Comparison of ENCODE assay signal across 25 cellular contexts in genomic region chr7:44814956-44815355, GRCh38. TPM values are rescaled to one million over a fixed set of nuclear protein-coding genes. Genes with fewer than 3 reads are reported as not detected.
DNase-seq lines count a peak whose midpoint lies in the region; ATAC-seq, FAIRE-seq and TF ChIP-seq lines count a peak whose summit lies in the region.
"Had no signal": no experiment of that assay in that cellular context is flagged by ENCODE, and none has a peak within 500 bp of the region (broad histone marks: within the 10 kb centered on the region; RNA-seq: fewer than 3 reads in every experiment).

No MANE protein-coding gene starts in this region.

- CTCF ChIA-PET in K562 (lab: Yijun Ruan, JAX; ENCODE audit: low intra/inter-chr PET ratio): interaction anchor here (0.6 to 0.7 kb wide), 2 partner anchors 106 to 150 kb away, joined by 3 to 4 read pairs; no protein-coding TSS in a partner anchor

- H3K4me2 ChIP-seq in DND-41 (ENCODE audit: insufficient read depth, low read length) (no peak overlapping the region), K562 (ENCODE audit: insufficient read depth, low read length) (no peak overlapping the region)

- WGBS in K562 (ENCODE audit: insufficient coverage, low coverage, missing lambda C conversion rate): 34% methylated on average over 3 of the region's 3 CpGs

- TF ChIP-seq CTCF in D721Med (IDR thresholded peaks at IDR 0.05; ENCODE audit: insufficient read depth, missing control alignments) (peak; percentile 8), DND-41 (IDR thresholded peaks at IDR 0.05; ENCODE audit: borderline replicate concordance, extremely low read depth, low read length, poor library complexity, severe bottlenecking) (peak; percentile 30), NB4 (IDR thresholded peaks at IDR 0.05; ENCODE audit: low read depth, low read length) (peak; percentile 25), K562 (IDR thresholded peaks at IDR 0.05 in 2 of 3, conservative IDR thresholded peaks at IDR 0.05 in 1 of 3; ENCODE audit: insufficient read depth in 2 of 3, low read depth in 1 of 3, low read length in 3 of 3) (peak; percentile 20 to 38 (median 33); a peak in 3 of 6 replicates)

- in situ Hi-C loops in K562 (cut with MboI): no loop called here

- H3K36me3 ChIP-seq in DND-41 (ENCODE audit: insufficient read depth, low read length) (no peaks in the 10 kb centered on the region), K562 (ENCODE audit: control insufficient read depth, insufficient read depth, low read length) (no peaks in the 10 kb centered on the region)
- H3K36me3 ChIP-seq: HAP-1, prostate gland, SJSA1 had no signal

- H3K27ac ChIP-seq in DND-41 (ENCODE audit: low read length): no peak overlapping the region
- no peak overlapping the region for H3K27ac ChIP-seq in K562 (ENCODE audit: extremely low read depth, low read depth, low read length)
- H3K27ac ChIP-seq: prostate gland, SJSA1 had no signal

- H4K20me1 ChIP-seq in DND-41 (ENCODE audit: insufficient read depth, low read length): no peaks in the 10 kb centered on the region
- H4K20me1 ChIP-seq in K562 (replicated peaks; ENCODE audit: control insufficient read depth, insufficient read depth, low read length): no peaks in the 10 kb centered on the region

- intact Hi-C loops in K562 (cut with micrococcal nuclease): loop anchor here (1.0 kb wide), 1 partner anchor 106 kb away; no protein-coding TSS in a partner anchor

- TF ChIP-seq RAD21 in K562 (CRISPR knock-in tag; conservative IDR thresholded peaks at IDR 0.05 in 1 of 2, IDR thresholded peaks at IDR 0.05 in 1 of 2): peak in 1 of 2 experiments; percentile 62; a peak in 3 of 4 replicates

- no peak overlapping the region for H2AFZ ChIP-seq in DND-41 (ENCODE audit: low read depth, low read length)
- no peak overlapping the region for H2AFZ ChIP-seq in K562 (ENCODE audit: low read depth, low read length)

- no peaks in the 10 kb centered on the region for H3K79me2 ChIP-seq in DND-41 (ENCODE audit: insufficient read depth, low read length)
- H3K79me2 ChIP-seq in K562 (ENCODE audit: control insufficient read depth, insufficient read depth, low read length): no peaks in the 10 kb centered on the region

- H3K9me3 ChIP-seq in DND-41 (ENCODE audit: insufficient read depth, low read length, severe bottlenecking) (no peaks in the 10 kb centered on the region), K562 (replicated peaks; ENCODE audit: control insufficient read depth, insufficient read depth, low read depth, low read length) (no peaks in the 10 kb centered on the region)
- H3K9me3 ChIP-seq: HAP-1, prostate gland, SJSA1 had no signal

- H3K27me3 ChIP-seq in DND-41 (ENCODE audit: insufficient read depth, low read length, poor library complexity) (no peaks in the 10 kb centered on the region), K562 (ENCODE audit: control insufficient read depth in 2 of 2, insufficient read depth in 2 of 2, low read length in 2 of 2) (no peaks in the 10 kb centered on the region)
- H3K27me3 ChIP-seq: SJSA1 had no signal

- no peak for TF ChIP-seq EP300 in K562 (IDR thresholded peaks at IDR 0.05; ENCODE audit: low read length)

- FAIRE-seq in D721Med (lab: Jason Lieb, UNC) (no peak), K562 (lab: Jason Lieb, UNC) (no peak)
- FAIRE-seq: GM18507, HTR-8/SVneo had no signal

- BruUV-seq in K562 (replicated peaks; lab: Mats Ljungman, UMichigan): no TSS peak

- ATAC-seq in DND-41 (ENCODE audit: insufficient read depth, low read depth) (0 out of 3 replicates have a peak, but pooled peaks have one; percentile 39), K562 (peak; percentile 75), HG02763 (IDR thresholded peaks at IDR 0.05; ENCODE audit: unreplicated experiment) (no peak), HG02885 (IDR thresholded peaks at IDR 0.05; ENCODE audit: poor library complexity, unreplicated experiment) (no peak)
- ATAC-seq: naive thymus-derived CD8-positive, alpha-beta T cell; stimulated activated naive B cell treated with anti-CD40 and anti-IgM and Interleukin-4, amounts not matched to agents 10 μg/mL and 1 μg/mL and 100 μg/mL, for 72 hours had no signal

- POLR2A ChIA-PET in K562 (lab: Yijun Ruan, JAX): no interaction called here

- H3K9me1 ChIP-seq in K562 (ENCODE audit: control insufficient read depth, insufficient read depth, low read length): no peaks in the 10 kb centered on the region

- H3K9ac ChIP-seq in DND-41 (ENCODE audit: low read depth, low read length) (no peak overlapping the region), K562 (ENCODE audit: insufficient read depth in 1 of 2, low read depth in 2 of 2, low read length in 2 of 2) (no peak overlapping the region)

- no peak overlapping the region for H3K4me3 ChIP-seq in DND-41 (ENCODE audit: low read depth in 1 of 2, low read length in 2 of 2)
- no peak overlapping the region for H3K4me3 ChIP-seq in NB4 (ENCODE audit: low read depth, low read length)
- H3K4me3 ChIP-seq in K562: no peak overlapping the region
- H3K4me3 ChIP-seq: HAP-1, prostate gland, SJSA1 had no signal

- DNase-seq in D721Med (ENCODE audit: insufficient read length, low spot score): no peak
- no peak for DNase-seq in DND-41
- DNase-seq in NB4 (ENCODE audit: low read depth): peak; percentile 51
- peak in 1 of 4 experiments; percentile 49 for DNase-seq in K562 (ENCODE audit: extremely low read depth in 1 of 4, low spot score in 3 of 4)
- no peak for DNase-seq in cerebellar nuclear complex (lab: John Stamatoyannopoulos, UW)
- DNase-seq: activated CD4-positive, alpha-beta memory T cell treated with anti-CD3 and anti-CD28 coated beads, Interleukin-2, amount 10 ng/mL, durations not matched to agents 7 days and 5 days; activated CD4-positive, CD25-positive, alpha-beta regulatory T cell treated with anti-CD3 and anti-CD28 coated beads, Interleukin-2, amount 50 U/mL, for 72 hours; activated CD8-positive, alpha-beta memory T cell treated with anti-CD3 and anti-CD28 coated beads, Interleukin-2, amount 50 U/mL, for 48 hours; activated gamma-delta T cell; GF-D8; glutamatergic neuron; naive thymus-derived CD8-positive, alpha-beta T cell; NCI-H1092 treated with DMSO at 0.1 percent for 48 hours; NCI-H187 treated with DMSO at 0.1 percent for 48 hours; NCI-H526; nucleus accumbens; RPMI8226; stimulated activated naive B cell treated with anti-CD40 and anti-IgM and Interleukin-4, amounts not matched to agents 10 μg/mL and 1 μg/mL and 100 μg/mL, for 72 hours had no signal

- no peaks in the 10 kb centered on the region for H3K4me1 ChIP-seq in DND-41 (ENCODE audit: insufficient read depth, low read length)
- H3K4me1 ChIP-seq in K562 (replicated peaks in 1 of 2; ENCODE audit: control insufficient read depth in 2 of 2, insufficient read depth in 2 of 2, low read length in 2 of 2): peaks cover 0 to 5% of the 10 kb centered on the region in 2 experiments; a peak in 4 of 5 replicates
- H3K4me1 ChIP-seq: HAP-1, prostate gland, SJSA1 had no signal

- TF ChIP-seq POLR2A in NB4 (IDR thresholded peaks at IDR 0.05; ENCODE audit: extremely low read depth, insufficient read length): no peak
- no peak for TF ChIP-seq POLR2A in K562 (conservative IDR thresholded peaks at IDR 0.05)

TF ChIP-seq in K562, 482 proteins besides CTCF, POLR2A, EP300 and RAD21 (continues in another document):
- TF ChIP-seq MEIS2 (IDR thresholded peaks at IDR 0.05; ENCODE audit: partially characterized antibody) (peak; percentile 4), ZNF766 (CRISPR knock-in tag; conservative IDR thresholded peaks at IDR 0.05) (no peak), FOXK2 (conservative IDR thresholded peaks at IDR 0.05 in 1 of 2, IDR thresholded peaks at IDR 0.05 in 1 of 2; ENCODE audit: low read depth in 2 of 2) (no peak), EGR1 (conservative IDR thresholded peaks at IDR 0.05) (no peak)

RNA-seq across cellular contexts. Expression of gene PPIA, which starts 18.5 kb away (rescaled TPM):
- total RNA-seq in K562 (2011; cell fraction: chromatin; rRNA removed; ENCODE audit: low replicate concordance): 453 and 475 TPM in 2 replicates
- 439 and 464 TPM in 2 replicates for total RNA-seq in K562 (2011; cell fraction: nucleolus; rRNA removed)
- 630 and 762 TPM in 2 replicates for total RNA-seq in K562 (2011; cell fraction: nucleoplasm; rRNA removed)
- 2,805 and 3,364 TPM in 2 replicates for total RNA-seq in K562 (2014; rRNA removed)
- total RNA-seq in K562 (2014; rRNA removed; fragmentation: Illumina TruSeq; extraction: Trizol): 4,631 and 4,826 TPM in 2 replicates
- 3,943 and 3,973 TPM in 2 replicates for total RNA-seq in K562 (2015; rRNA removed; fragmentation: Illumina TruSeq; extraction: Trizol)
- 2,583 and 2,768 TPM in 2 replicates for total RNA-seq in K562 (2021)
- 5,196 and 6,697 TPM in 2 replicates for polyA plus RNA-seq in K562 (2011; rRNA removed)
- polyA plus RNA-seq in K562 (2011; cell fraction: cytosol; rRNA removed): 4,310 and 6,172 TPM in 2 replicates
- 1,280 and 2,340 TPM in 2 replicates for polyA plus RNA-seq in K562 (2011; cell fraction: nucleus; rRNA removed)
- 2,534 and 3,220 TPM in 2 replicates for polyA plus RNA-seq in K562 (2012)
- polyA plus RNA-seq in K562 (2014; fragmentation: Illumina TruSeq; extraction: Trizol): 7,504 and 8,032 TPM in 2 replicates
- polyA plus RNA-seq in K562 (2014; fragmentation: Nextera tagmentation; extraction: Ambion mirVana): 1,000 to 10,000 TPM; 2,984 to 3,298 TPM
- 6,267 and 7,127 TPM in 2 replicates for polyA plus RNA-seq in K562 (2014; rRNA removed)
- 2,540 and 2,827 TPM in 2 replicates for polyA minus RNA-seq in K562 (2011; rRNA and poly(A)+ RNA removed)
- 724 and 768 TPM in 2 replicates for polyA minus RNA-seq in K562 (2011; cell fraction: cytosol; rRNA and poly(A)+ RNA removed)
- 135 and 291 TPM in 2 replicates for polyA minus RNA-seq in K562 (2011; cell fraction: nucleus; rRNA and poly(A)+ RNA removed)

RNA-seq across cellular contexts. Expression of gene H2AZ2, which starts 32.9 kb away (rescaled TPM):
- total RNA-seq in K562 (2011; cell fraction: chromatin; rRNA removed; ENCODE audit: low replicate concordance): 52.2 and 119 TPM in 2 replicates
- total RNA-seq in K562 (2011; cell fraction: nucleolus; rRNA removed): 49.0 and 52.7 TPM in 2 replicates
- 81.8 and 141 TPM in 2 replicates for total RNA-seq in K562 (2011; cell fraction: nucleoplasm; rRNA removed)
- total RNA-seq in K562 (2014; rRNA removed): 380 and 497 TPM in 2 replicates
- total RNA-seq in K562 (2014; rRNA removed; fragmentation: Illumina TruSeq; extraction: Trizol): 286 and 296 TPM in 2 replicates
- total RNA-seq in K562 (2015; rRNA removed; fragmentation: Illumina TruSeq; extraction: Trizol): 217 and 219 TPM in 2 replicates
- 273 and 286 TPM in 2 replicates for total RNA-seq in K562 (2021)
- 276 and 382 TPM in 2 replicates for polyA plus RNA-seq in K562 (2011; rRNA removed)
- polyA plus RNA-seq in K562 (2011; cell fraction: cytosol; rRNA removed): 254 and 312 TPM in 2 replicates
- 75.0 and 103 TPM in 2 replicates for polyA plus RNA-seq in K562 (2011; cell fraction: nucleus; rRNA removed)
- 262 and 408 TPM in 2 replicates for polyA plus RNA-seq in K562 (2012)
- polyA plus RNA-seq in K562 (2014; fragmentation: Illumina TruSeq; extraction: Trizol): 213 and 246 TPM in 2 replicates
- polyA plus RNA-seq in K562 (2014; fragmentation: Nextera tagmentation; extraction: Ambion mirVana): 100 to 1,000 TPM; 105 to 118 TPM
- polyA plus RNA-seq in K562 (2014; rRNA removed): 295 and 305 TPM in 2 replicates
- 211 and 268 TPM in 2 replicates for polyA minus RNA-seq in K562 (2011; rRNA and poly(A)+ RNA removed)
- polyA minus RNA-seq in K562 (2011; cell fraction: cytosol; rRNA and poly(A)+ RNA removed): 75.6 and 99.9 TPM in 2 replicates
- 17.5 and 34.1 TPM in 2 replicates for polyA minus RNA-seq in K562 (2011; cell fraction: nucleus; rRNA and poly(A)+ RNA removed)

Comparison
In these comparisons a context has a peak if more than half of its experiments do, and no peak if none do; other contexts are left out.
1. ATAC-seq: peak in DND-41 (single experiment) and K562 (single experiment); none in HG02763 (single experiment) and HG02885 (single experiment).
2. Peak in every context shown above with its lines, with median percentiles within 50 percentile points of each other: CTCF ChIP-seq.